ENCODE assay signal across 37 cellular contexts in the genomic region with DNA sequence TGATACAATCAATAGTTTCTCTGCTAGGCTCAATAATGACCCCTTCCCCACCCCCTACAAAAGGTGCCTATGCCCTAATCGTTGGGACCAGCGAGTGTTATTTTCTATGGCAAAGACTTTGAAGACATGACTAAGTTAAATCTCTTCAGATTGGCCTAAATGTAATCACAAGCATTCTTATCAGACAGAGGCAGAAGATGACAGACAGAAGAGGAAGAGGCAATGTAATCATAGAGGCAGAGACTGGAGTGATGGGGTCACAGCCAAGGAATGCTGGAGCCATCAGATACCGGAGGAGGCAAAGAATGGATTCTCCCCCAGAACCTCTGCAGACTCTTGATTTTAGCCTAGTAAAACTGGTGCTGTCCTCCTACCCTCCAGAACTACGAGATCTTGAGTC.
"Had no signal": no experiment of that assay in that cellular context is flagged by ENCODE, and none has a peak within 500 bp of the region (broad histone marks: within the 10 kb centered on the region; RNA-seq: fewer than 3 reads in every experiment).

No MANE protein-coding gene starts in this region.

- H3K4me1 ChIP-seq: ascending aorta had no signal

- H3K27ac Mint-ChIP-seq: activated CD4-positive, alpha-beta memory T cell treated with anti-CD3 and anti-CD28 coated beads, Interleukin-2, amount 10 ng/mL, durations not matched to agents 7 days and 5 days; activated CD4-positive, alpha-beta T cell treated with anti-CD3 and anti-CD28 coated beads for 36 hours; activated CD4-positive, alpha-beta T cell treated with anti-CD3 and anti-CD28 coated beads, Interleukin-2, amount 10 ng/mL, durations not matched to agents 7 days and 5 days; activated CD8-positive, alpha-beta memory T cell treated with anti-CD3 and anti-CD28 coated beads, Interleukin-2, amount 10 ng/mL, durations not matched to agents 7 days and 5 days; activated CD8-positive, alpha-beta T cell treated with anti-CD3 and anti-CD28 coated beads, Interleukin-2, amount 10 ng/mL, durations not matched to agents 7 days and 5 days; activated naive CD4-positive, alpha-beta T cell treated with anti-CD3 and anti-CD28 coated beads, Interleukin-2, amount 10 ng/mL, durations not matched to agents 7 days and 5 days; activated naive CD4-positive, alpha-beta T cell treated with anti-CD3 and anti-CD28 coated beads, Interleukin-2, amount 50 U/mL, for 24 hours; activated naive CD8-positive, alpha-beta T cell; activated naive CD8-positive, alpha-beta T cell treated with anti-CD3 and anti-CD28 coated beads, Interleukin-2, amount 10 ng/mL, durations not matched to agents 7 days and 5 days; activated naive CD8-positive, alpha-beta T cell treated with anti-CD3 and anti-CD28 coated beads, Interleukin-2, amount 50 U/mL, for 24 hours; activated T-cell treated with anti-CD3 and anti-CD28 coated beads, Interleukin-2, amount 50 U/mL, for 24 hours; activated T-helper 2 cell treated with anti-CD3 and anti-CD28 coated beads, Interferon-gamma antibody, Interleukin-2, Interleukin-4, amounts not matched to agents 10 μg/mL and 5 μg/mL and 100 μg/mL, durations not matched to agents 14 hours and 24 hours and 36 hours; brain; T-cell; T-helper 17 cell had no signal

- H3K27me3 ChIP-seq: ascending aorta, cardiac muscle cell had no signal

- H3K4me3 Mint-ChIP-seq: activated CD4-positive, alpha-beta memory T cell treated with anti-CD3 and anti-CD28 coated beads, Interleukin-2, amount 10 ng/mL, durations not matched to agents 7 days and 5 days; activated CD4-positive, alpha-beta T cell treated with anti-CD3 and anti-CD28 coated beads for 36 hours; activated CD4-positive, alpha-beta T cell treated with anti-CD3 and anti-CD28 coated beads, Interleukin-2, amount 10 ng/mL, durations not matched to agents 7 days and 5 days; activated CD8-positive, alpha-beta memory T cell treated with anti-CD3 and anti-CD28 coated beads, Interleukin-2, amount 10 ng/mL, durations not matched to agents 7 days and 5 days; activated CD8-positive, alpha-beta T cell treated with anti-CD3 and anti-CD28 coated beads, Interleukin-2, amount 10 ng/mL, durations not matched to agents 7 days and 5 days; activated naive CD4-positive, alpha-beta T cell treated with anti-CD3 and anti-CD28 coated beads, Interleukin-2, amount 10 ng/mL, durations not matched to agents 7 days and 5 days; activated naive CD4-positive, alpha-beta T cell treated with anti-CD3 and anti-CD28 coated beads, Interleukin-2, amount 50 U/mL, for 24 hours; activated naive CD8-positive, alpha-beta T cell; activated naive CD8-positive, alpha-beta T cell treated with anti-CD3 and anti-CD28 coated beads, Interleukin-2, amount 10 ng/mL, durations not matched to agents 7 days and 5 days; activated naive CD8-positive, alpha-beta T cell treated with anti-CD3 and anti-CD28 coated beads, Interleukin-2, amount 50 U/mL, for 24 hours; activated T-cell treated with anti-CD3 and anti-CD28 coated beads, Interleukin-2, amount 50 U/mL, for 24 hours; brain; central memory CD8-positive, alpha-beta T cell; T-cell; T-helper 17 cell had no signal

- H3K4me1 Mint-ChIP-seq: activated CD4-positive, alpha-beta memory T cell treated with anti-CD3 and anti-CD28 coated beads, Interleukin-2, amount 10 ng/mL, durations not matched to agents 7 days and 5 days; activated CD4-positive, alpha-beta T cell treated with anti-CD3 and anti-CD28 coated beads for 36 hours; activated CD4-positive, alpha-beta T cell treated with anti-CD3 and anti-CD28 coated beads, Interleukin-2, amount 10 ng/mL, durations not matched to agents 7 days and 5 days; activated CD8-positive, alpha-beta memory T cell treated with anti-CD3 and anti-CD28 coated beads, Interleukin-2, amount 10 ng/mL, durations not matched to agents 7 days and 5 days; activated naive CD4-positive, alpha-beta T cell treated with anti-CD3 and anti-CD28 coated beads, Interleukin-2, amount 10 ng/mL, durations not matched to agents 7 days and 5 days; activated naive CD4-positive, alpha-beta T cell treated with anti-CD3 and anti-CD28 coated beads, Interleukin-2, amount 50 U/mL, for 24 hours; activated naive CD8-positive, alpha-beta T cell treated with anti-CD3 and anti-CD28 coated beads, Interleukin-2, amount 10 ng/mL, durations not matched to agents 7 days and 5 days; activated naive CD8-positive, alpha-beta T cell treated with anti-CD3 and anti-CD28 coated beads, Interleukin-2, amount 50 U/mL, for 24 hours; central memory CD8-positive, alpha-beta T cell; T-cell; T-helper 17 cell had no signal

- ATAC-seq: activated CD4-positive, alpha-beta T cell treated with anti-CD3 and anti-CD28 coated beads for 36 hours; activated CD4-positive, CD25-positive, alpha-beta regulatory T cell treated with anti-CD3 and anti-CD28 coated beads, Interleukin-2, amount 50 U/mL, for 24 hours; activated CD8-positive, alpha-beta memory T cell treated with anti-CD3 and anti-CD28 coated beads, Interleukin-2, amount 10 ng/mL, durations not matched to agents 7 days and 5 days; activated CD8-positive, alpha-beta T cell treated with anti-CD3 and anti-CD28 coated beads, Interleukin-2, amount 10 ng/mL, durations not matched to agents 7 days and 5 days; activated naive CD8-positive, alpha-beta T cell treated with anti-CD3 and anti-CD28 coated beads, Interleukin-2, amount 50 U/mL, for 24 hours; T-cell; T-helper 17 cell had no signal

- H3K27me3 Mint-ChIP-seq: activated CD4-positive, alpha-beta memory T cell treated with anti-CD3 and anti-CD28 coated beads, Interleukin-2, amount 10 ng/mL, durations not matched to agents 7 days and 5 days; activated naive CD4-positive, alpha-beta T cell treated with anti-CD3 and anti-CD28 coated beads, Interleukin-2, amount 10 ng/mL, durations not matched to agents 7 days and 5 days had no signal

- FAIRE-seq: bronchial epithelial cell, TTC549 had no signal

- H3K36me3 Mint-ChIP-seq: activated CD8-positive, alpha-beta memory T cell treated with anti-CD3 and anti-CD28 coated beads, Interleukin-2, amount 10 ng/mL, durations not matched to agents 7 days and 5 days; activated naive CD4-positive, alpha-beta T cell treated with anti-CD3 and anti-CD28 coated beads, Interleukin-2, amount 10 ng/mL, durations not matched to agents 7 days and 5 days; activated naive CD4-positive, alpha-beta T cell treated with anti-CD3 and anti-CD28 coated beads, Interleukin-2, amount 50 U/mL, for 24 hours; activated naive CD8-positive, alpha-beta T cell treated with anti-CD3 and anti-CD28 coated beads, Interleukin-2, amount 10 ng/mL, durations not matched to agents 7 days and 5 days; T-cell had no signal

- H3K4me3 ChIP-seq: ascending aorta, cardiac muscle cell had no signal

- H3K36me3 ChIP-seq: ascending aorta, cardiac muscle cell had no signal

- H3K27ac ChIP-seq: ascending aorta, cardiac muscle cell, VCaP had no signal

- DNase-seq: activated CD4-positive, alpha-beta memory T cell treated with anti-CD3 and anti-CD28 coated beads, Interleukin-2, amount 10 ng/mL, durations not matched to agents 7 days and 5 days; activated CD4-positive, alpha-beta T cell treated with anti-CD3 and anti-CD28 coated beads for 1 hour; activated CD4-positive, alpha-beta T cell treated with anti-CD3 and anti-CD28 coated beads for 36 hours; activated CD4-positive, alpha-beta T cell treated with anti-CD3 and anti-CD28 coated beads for 48 hours; activated CD4-positive, alpha-beta T cell treated with anti-CD3 and anti-CD28 coated beads, Interleukin-2, amount 10 ng/mL, durations not matched to agents 7 days and 5 days; activated CD4-positive, alpha-beta T cell treated with anti-CD3 and anti-CD28 coated beads, Interleukin-2, amount 50 U/mL, for 48 hours; activated CD4-positive, CD25-positive, alpha-beta regulatory T cell; activated CD8-positive, alpha-beta memory T cell treated with anti-CD3 and anti-CD28 coated beads for 24 hours; activated CD8-positive, alpha-beta memory T cell treated with anti-CD3 and anti-CD28 coated beads, Interleukin-2, amount 10 ng/mL, durations not matched to agents 7 days and 5 days; activated CD8-positive, alpha-beta memory T cell treated with anti-CD3 and anti-CD28 coated beads, Interleukin-2, amount 50 U/mL, for 48 hours; activated CD8-positive, alpha-beta T cell treated with anti-CD3 and anti-CD28 coated beads, Interleukin-2, amount 10 ng/mL, durations not matched to agents 7 days and 5 days; activated effector memory CD4-positive, alpha-beta T cell treated with Interleukin-2 at 50 U/mL for 16 hours; activated gamma-delta T cell; activated naive CD4-positive, alpha-beta T cell treated with anti-CD3 and anti-CD28 coated beads, Interleukin-2, amount 10 ng/mL, durations not matched to agents 7 days and 5 days; activated naive CD4-positive, alpha-beta T cell treated with Interleukin-2 at 50 U/mL for 16 hours; activated naive CD8-positive, alpha-beta T cell treated with anti-CD3 and anti-CD28 coated beads, Interleukin-2, amount 10 ng/mL, durations not matched to agents 7 days and 5 days; activated naive CD8-positive, alpha-beta T cell treated with anti-CD3 and anti-CD28 coated beads, Interleukin-2, amount 50 U/mL, for 24 hours; activated T-cell treated with anti-CD3 and anti-CD28 coated beads, Interleukin-2, amount 50 U/mL, for 24 hours; activated T-cell treated with anti-CD3 and anti-CD28 coated beads, Interleukin-2, amount 50 U/mL, for 48 hours; amygdala; anterior cingulate cortex; caudate nucleus; cerebellar nuclear complex; T-cell; T-helper 17 cell; T-helper 9 cell had no signal
